In the genomic region with DNA sequence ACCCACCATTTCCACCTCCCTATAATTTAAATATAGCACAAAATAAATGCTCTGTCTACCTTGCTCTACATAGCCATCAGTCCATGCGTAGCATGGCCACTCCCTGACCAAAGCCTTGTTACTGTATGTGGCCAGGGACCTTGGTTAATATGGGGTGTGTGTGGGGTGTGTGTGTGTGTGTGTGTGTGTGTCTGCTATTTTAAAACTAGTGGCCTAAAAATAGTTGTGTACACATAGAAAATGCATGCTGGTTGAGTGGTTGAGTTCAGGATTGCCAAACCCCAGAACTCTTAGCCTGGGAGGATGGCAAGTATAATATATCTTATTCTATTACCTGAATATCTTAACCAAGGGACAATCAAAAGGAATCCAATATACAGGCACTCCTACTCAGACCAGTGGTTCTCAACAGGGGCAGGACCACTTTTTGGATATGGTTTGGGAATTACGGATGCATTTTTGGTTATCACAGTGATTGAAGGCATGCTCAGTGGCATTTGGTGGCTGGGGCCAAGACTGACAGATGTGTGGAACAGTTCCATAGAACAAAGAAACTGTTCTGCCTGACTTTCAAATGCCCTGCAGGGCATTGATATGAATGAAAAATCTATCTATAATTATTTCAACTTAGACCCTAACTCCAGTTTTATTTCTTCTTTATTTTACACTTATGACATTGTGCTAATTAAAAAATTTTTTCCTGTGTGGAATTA, we compare ENCODE assay signal across 12 cellular contexts.
DNase-seq lines count a peak whose midpoint lies in the region; ATAC-seq and TF ChIP-seq lines count a peak whose summit lies in the region.
"Had no signal": no experiment of that assay in that cellular context is flagged by ENCODE, and none has a peak within 500 bp of the region (broad histone marks: within the 10 kb centered on the region; RNA-seq: fewer than 3 reads in every experiment).

No MANE protein-coding gene starts in this region.

- H3K27me3 ChIP-seq in tibial artery = no peaks in the 10 kb centered on the region
- H3K27me3 ChIP-seq: adrenal gland had no signal

- H3K9me3 ChIP-seq in tibial artery = no peaks in the 10 kb centered on the region
- H3K9me3 ChIP-seq: adrenal gland had no signal

- no peak overlapping the region for H3K4me3 ChIP-seq in tibial artery
- H3K4me3 ChIP-seq: adrenal gland had no signal

- H3K4me1 ChIP-seq in tibial artery = peaks cover 0 to 64% (median 21%) of the 10 kb centered on the region in 4 donors
- H3K4me1 ChIP-seq: adrenal gland had no signal

- peak overlapping the region; percentile 62 to 68 for H3K27ac ChIP-seq in tibial artery
- H3K27ac ChIP-seq: adrenal gland, RWPE1 had no signal

- DNase-seq in SHP77 treated with DMSO at 0.1 percent for 48 hours (lab: John Stamatoyannopoulos, UW) = peak; percentile 44
- peak; percentile 6 for DNase-seq in fibroblast of gingiva (ENCODE audit: low read depth)
- DNase-seq in midbrain (lab: John Stamatoyannopoulos, UW) = peak; percentile 53
- no peak for DNase-seq in tibial artery
- DNase-seq in activated CD4-positive, CD25-positive, alpha-beta regulatory T cell (lab: John Stamatoyannopoulos, UW) = no peak
- DNase-seq: activated CD4-positive, alpha-beta T cell treated with anti-CD3 and anti-CD28 coated beads, Interleukin-2, amount 50 U/mL, for 1 hour; activated T-cell treated with anti-CD3 and anti-CD28 coated beads, Interleukin-2, amount 50 U/mL, for 48 hours; adrenal gland; GF-D8 had no signal

- no peak for TF ChIP-seq CTCF in tibial artery (IDR thresholded peaks at IDR 0.05)

- intact Hi-C loops in tibial artery (cut with DNase I; ENCODE audit: low total_unique reads) = no loop called here

- H3K36me3 ChIP-seq in tibial artery = no peaks in the 10 kb centered on the region
- H3K36me3 ChIP-seq: adrenal gland had no signal

- no peak for ATAC-seq in activated CD4-positive, CD25-positive, alpha-beta regulatory T cell treated with anti-CD3 and anti-CD28 coated beads, Interleukin-2, amount 50 U/mL, for 24 hours
- ATAC-seq in HG03354 (IDR thresholded peaks at IDR 0.05; ENCODE audit: poor library complexity, severe bottlenecking, unreplicated experiment) = no peak

Comparison
In these comparisons a context has a peak if more than half of its experiments do, and no peak if none do; other contexts are left out.
1. DNase-seq: peak in SHP77 treated with DMSO at 0.1 percent for 48 hours (single experiment), fibroblast of gingiva (single experiment) and midbrain (single experiment); none in tibial artery (0 of 2) and activated CD4-positive, CD25-positive, alpha-beta regulatory T cell (0 of 4).